Comparison of ENCODE assay signal across 9 cellular contexts in the genomic region with DNA sequence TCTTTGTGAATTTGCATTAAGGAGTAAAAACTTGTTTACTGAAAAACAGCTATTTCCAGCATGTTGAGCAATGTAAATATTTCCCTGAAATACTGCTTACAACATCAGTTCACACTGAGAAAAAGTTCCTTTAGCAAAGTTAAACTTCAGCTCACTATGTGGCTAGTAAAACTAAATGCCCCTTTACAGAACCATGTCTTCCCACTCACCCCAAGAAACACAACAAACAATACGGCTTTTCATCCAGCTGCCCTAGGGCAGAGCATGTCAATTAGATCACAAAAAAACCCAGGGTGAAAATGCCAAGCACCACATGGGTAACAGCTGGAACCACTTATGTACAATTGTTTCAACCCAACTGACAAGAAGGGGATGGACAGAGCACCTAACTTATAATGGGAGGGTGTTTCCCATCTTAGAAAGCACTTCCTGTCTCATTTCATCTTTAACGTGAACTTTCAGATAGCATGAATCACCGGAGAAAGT. TPM values are rescaled to one million over a fixed set of nuclear protein-coding genes. Genes with fewer than 3 reads are reported as not detected.
DNase-seq lines count a peak whose midpoint lies in the region; ATAC-seq, FAIRE-seq and TF ChIP-seq lines count a peak whose summit lies in the region.
"Had no signal": no experiment of that assay in that cellular context is flagged by ENCODE, and none has a peak within 500 bp of the region (broad histone marks: within the 10 kb centered on the region; RNA-seq: fewer than 3 reads in every experiment).

No MANE protein-coding gene starts in this region.

- H3K36me3 ChIP-seq in mesodermal cell (ENCODE audit: control insufficient read depth, insufficient read depth, low read length), result peaks cover 31% of the 10 kb centered on the region

- 40% methylated on average over 1 of the region's 3 CpGs for WGBS in mesodermal cell (ENCODE audit: insufficient coverage in 2 of 2), 2 experiments

- H3K4me1 ChIP-seq in mesodermal cell (ENCODE audit: control insufficient read depth, insufficient read depth, low read length, poor library complexity, severe bottlenecking), result no peaks in the 10 kb centered on the region

- in situ Hi-C loops in G401 (cut with HindIII; ENCODE audit: low sequenced_read_pairs), result no loop called here

- no peaks in the 10 kb centered on the region for H3K9me3 ChIP-seq in mesodermal cell (ENCODE audit: control insufficient read depth, low read length)

- no peak overlapping the region for H3K4me3 ChIP-seq in mesodermal cell (ENCODE audit: extremely low read depth, insufficient read depth, low read length, poor library complexity, severe bottlenecking)

- ATAC-seq in GM21717 (IDR thresholded peaks at IDR 0.05; ENCODE audit: unreplicated experiment) (peak; percentile 76), HG03521 (IDR thresholded peaks at IDR 0.05; ENCODE audit: unreplicated experiment) (no peak)

- peak; percentile 82 for FAIRE-seq in GM12891 (lab: Jason Lieb, UNC)

- DNase-seq in GM12891 (ENCODE audit: insufficient read length, low spot score) (no peak), NCI-H1048 (lab: John Stamatoyannopoulos, UW) (peak; percentile 68), OCI-M1 (lab: John Stamatoyannopoulos, UW) (no peak), GOT3 (lab: John Stamatoyannopoulos, UW) (no peak), G401 (ENCODE audit: low spot score) (no peak)

- TF ChIP-seq POLR2A in GM12891 (IDR thresholded peaks at IDR 0.05; ENCODE audit: low read depth, low read length), result no peak

- peak overlapping the region; percentile 45 for H3K27ac ChIP-seq in mesodermal cell (ENCODE audit: low read depth, low read length, severe bottlenecking)
- H3K27ac ChIP-seq: HL-60 had no signal

TF ChIP-seq in GM12891, 5 proteins besides CTCF, POLR2A, EP300 and RAD21:
- no peak for TF ChIP-seq PAX5 (IDR thresholded peaks at IDR 0.05; ENCODE audit: insufficient read depth, low read length, severe bottlenecking)
- no peak for TF ChIP-seq POU2F2 (IDR thresholded peaks at IDR 0.05; ENCODE audit: low read depth, low read length)
- peak; percentile 55 for TF ChIP-seq SPI1 (IDR thresholded peaks at IDR 0.05; ENCODE audit: low read depth, low read length)
- no peak for TF ChIP-seq TAF1 (IDR thresholded peaks at IDR 0.05; ENCODE audit: low read depth, low read length)
- no peak for TF ChIP-seq POLR2AphosphoS5 (IDR thresholded peaks at IDR 0.05; ENCODE audit: low read depth, low read length)

RNA-seq across cellular contexts. Expression of a gene that starts 6.7 kb away (rescaled TPM):
- 10.6 TPM for polyA plus RNA-seq in GM12891 (2012; ENCODE audit: low read depth, missing spikeins)
- polyA plus RNA-seq in mesodermal cell (2013, experiment 1 of 2), result 174 TPM
- polyA plus RNA-seq in mesodermal cell (2013, experiment 2 of 2), result 156 TPM
- 21.7 and 27.2 TPM in 2 replicates for total RNA-seq in G401 (2014; rRNA removed; shearing (Covaris generic))
